28 cellular contexts compared by ENCODE assay signal in genomic region chr11:4644233-4644632, GRCh38. TPM values are rescaled to one million over a fixed set of nuclear protein-coding genes. Genes with fewer than 3 reads are reported as not detected.
"Had no signal": no experiment of that assay in that cellular context is flagged by ENCODE, and none has a peak within 500 bp of the region (broad histone marks: within the 10 kb centered on the region; RNA-seq: fewer than 3 reads in every experiment).

No MANE protein-coding gene starts in this region.

- H3K27ac Mint-ChIP-seq: activated naive CD4-positive, alpha-beta T cell treated with anti-CD3 and anti-CD28 coated beads, Interleukin-2, amount 50 U/mL, for 24 hours; brain; natural killer cell treated with Interleukin-12 subunit alpha and Interleukin-12 subunit beta and Interleukin-15 and Interleukin-18, amount 100 ng/mL, for 72 hours had no signal

- H3K4me1 ChIP-seq: pancreas, uterus had no signal

- H3K27me3 ChIP-seq: pancreas, sigmoid colon, uterus had no signal

- H3K9me3 ChIP-seq: neutrophil, pancreas, sigmoid colon, stomach, uterus had no signal

- H3K36me3 Mint-ChIP-seq: activated naive CD4-positive, alpha-beta T cell treated with anti-CD3 and anti-CD28 coated beads, Interleukin-2, amount 50 U/mL, for 24 hours; brain; natural killer cell treated with Interleukin-12 subunit alpha and Interleukin-12 subunit beta and Interleukin-15 and Interleukin-18, amount 100 ng/mL, for 72 hours had no signal

- ATAC-seq: pancreas had no signal

- H3K9me3 Mint-ChIP-seq: activated naive CD4-positive, alpha-beta T cell treated with anti-CD3 and anti-CD28 coated beads, Interleukin-2, amount 50 U/mL, for 24 hours; brain; natural killer cell treated with Interleukin-12 subunit alpha and Interleukin-12 subunit beta and Interleukin-15 and Interleukin-18, amount 100 ng/mL, for 72 hours had no signal

- H3K4me2 ChIP-seq: hepatocyte had no signal

- H3K36me3 ChIP-seq: neutrophil, pancreas, sigmoid colon, stomach, uterus, WERI-Rb-1 had no signal

- H3K4me3 Mint-ChIP-seq: activated naive CD4-positive, alpha-beta T cell treated with anti-CD3 and anti-CD28 coated beads, Interleukin-2, amount 50 U/mL, for 24 hours; brain; natural killer cell treated with Interleukin-12 subunit alpha and Interleukin-12 subunit beta and Interleukin-15 and Interleukin-18, amount 100 ng/mL, for 72 hours had no signal

- DNase-seq: activated CD4-positive, alpha-beta T cell treated with anti-CD3 and anti-CD28 coated beads for 1 hour; activated CD4-positive, alpha-beta T cell treated with anti-CD3 and anti-CD28 coated beads, Interleukin-2, amount 50 U/mL, for 1 hour; activated gamma-delta T cell treated with Interleukin-2 at 50 U/mL for 16 hours; activated T-cell treated with anti-CD3 and anti-CD28 coated beads, Interleukin-2, amount 50 U/mL, for 1 hour; anterior cingulate cortex; dermis blood vessel endothelial cell; effector CD8-positive, alpha-beta T cell; erythroblast; foreskin fibroblast; midbrain; pancreas; sigmoid colon; stimulated activated CD4-positive, alpha-beta T cell treated with anti-CD3 and anti-CD28 coated beads, Interleukin-4, amount 100 ng/mL, for 1 hour; stomach; trophoblast cell; uterus; WERI-Rb-1 had no signal

- H3K27ac ChIP-seq: hepatocyte, neutrophil, pancreas, uterus, WERI-Rb-1 had no signal

- H2AFZ ChIP-seq: hepatocyte had no signal

- H3K27me3 Mint-ChIP-seq: activated naive CD4-positive, alpha-beta T cell treated with anti-CD3 and anti-CD28 coated beads, Interleukin-2, amount 50 U/mL, for 24 hours had no signal

- H3K4me3 ChIP-seq: hepatocyte, pancreas, sigmoid colon, stomach, uterus had no signal

- H3K4me1 Mint-ChIP-seq: activated naive CD4-positive, alpha-beta T cell treated with anti-CD3 and anti-CD28 coated beads, Interleukin-2, amount 50 U/mL, for 24 hours; brain had no signal

- H3K79me2 ChIP-seq: hepatocyte had no signal

RNA-seq across cellular contexts. Expression of gene OR51E1, which starts 0.5 kb away (rescaled TPM):
- total RNA-seq: dermis blood vessel endothelial cell; fibroblast of lung; glomerular endothelial cell; natural killer cell treated with Interleukin-12 subunit alpha and Interleukin-12 subunit beta and Interleukin-15 and Interleukin-18, amount 100 ng/mL, for 72 hours; T-helper 2 cell treated with Interferon-gamma antibody and Interleukin-4, amounts not matched to agents 100 ng/mL and 5 ng/mL, for 36 hours had no signal
- polyA plus RNA-seq: fibroblast of lung, liver had no signal

RNA-seq across cellular contexts. Expression of gene OR51D1, which starts 7.0 kb away (rescaled TPM):
- total RNA-seq: cardiac septum; dermis blood vessel endothelial cell; fibroblast of lung; glomerular endothelial cell; hepatocyte; liver; natural killer cell treated with Interleukin-12 subunit alpha and Interleukin-12 subunit beta and Interleukin-15 and Interleukin-18, amount 100 ng/mL, for 72 hours; pancreas; sigmoid colon; stomach; T-helper 2 cell treated with Interferon-gamma antibody and Interleukin-4, amounts not matched to agents 100 ng/mL and 5 ng/mL, for 36 hours; temporal lobe; uterus had no signal
- polyA plus RNA-seq: fibroblast of lung, hepatocyte, liver, pancreas, sigmoid colon, stomach had no signal

RNA-seq across cellular contexts. Expression of gene OR52I1, which starts 50.4 kb away (rescaled TPM):
- total RNA-seq: cardiac septum; dermis blood vessel endothelial cell; fibroblast of lung; glomerular endothelial cell; hepatocyte; liver; natural killer cell treated with Interleukin-12 subunit alpha and Interleukin-12 subunit beta and Interleukin-15 and Interleukin-18, amount 100 ng/mL, for 72 hours; pancreas; sigmoid colon; stomach; T-helper 2 cell treated with Interferon-gamma antibody and Interleukin-4, amounts not matched to agents 100 ng/mL and 5 ng/mL, for 36 hours; temporal lobe; uterus had no signal
- polyA plus RNA-seq: fibroblast of lung, hepatocyte, liver, pancreas, sigmoid colon, stomach had no signal

RNA-seq across cellular contexts. Expression of gene OR51E2, which starts 53.4 kb away (rescaled TPM):
- total RNA-seq: cardiac septum; dermis blood vessel endothelial cell; fibroblast of lung; liver; natural killer cell treated with Interleukin-12 subunit alpha and Interleukin-12 subunit beta and Interleukin-15 and Interleukin-18, amount 100 ng/mL, for 72 hours; T-helper 2 cell treated with Interferon-gamma antibody and Interleukin-4, amounts not matched to agents 100 ng/mL and 5 ng/mL, for 36 hours had no signal
- polyA plus RNA-seq: liver had no signal
